In the genomic region with DNA sequence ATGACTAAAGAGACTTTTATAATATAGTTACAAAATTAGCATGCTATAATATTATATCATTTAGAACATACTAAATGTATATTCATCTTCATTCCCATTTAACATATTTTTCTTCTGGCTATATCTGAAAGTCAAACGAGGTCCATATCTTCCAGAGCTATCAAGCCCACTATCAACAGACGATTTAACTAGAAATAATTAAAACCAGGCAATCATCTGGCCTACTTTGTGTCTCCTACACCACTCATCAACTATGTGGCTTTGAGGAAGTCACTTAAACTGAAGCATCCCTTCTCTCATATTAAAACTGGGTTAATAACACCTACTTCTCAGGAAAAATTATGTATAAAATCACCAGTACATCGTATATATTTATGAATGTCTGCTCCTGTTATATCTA, we compare ENCODE assay signal across 9 cellular contexts.
"Had no signal": no experiment of that assay in that cellular context is flagged by ENCODE, and none has a peak within 500 bp of the region (broad histone marks: within the 10 kb centered on the region; RNA-seq: fewer than 3 reads in every experiment).

No MANE protein-coding gene starts in this region.

- H3K4me1 ChIP-seq: HAP-1 had no signal

- ATAC-seq: GM23338, HCT116 had no signal

- H3K36me3 ChIP-seq: HAP-1 had no signal

- H3K9me3 ChIP-seq: HAP-1 had no signal

- H3K4me3 ChIP-seq: GM23248, GM23338, HAP-1 had no signal

- DNase-seq: GM23248, GOT3, H7, H9, HCEC 1CT, HFFc6 had no signal

- H2AFZ ChIP-seq: GM23248, GM23338 had no signal

- H3K9ac ChIP-seq: GM23248 had no signal

- H3K4me2 ChIP-seq: GM23338 had no signal

- H3K27ac ChIP-seq: GM23248 had no signal
